In the genomic region with DNA sequence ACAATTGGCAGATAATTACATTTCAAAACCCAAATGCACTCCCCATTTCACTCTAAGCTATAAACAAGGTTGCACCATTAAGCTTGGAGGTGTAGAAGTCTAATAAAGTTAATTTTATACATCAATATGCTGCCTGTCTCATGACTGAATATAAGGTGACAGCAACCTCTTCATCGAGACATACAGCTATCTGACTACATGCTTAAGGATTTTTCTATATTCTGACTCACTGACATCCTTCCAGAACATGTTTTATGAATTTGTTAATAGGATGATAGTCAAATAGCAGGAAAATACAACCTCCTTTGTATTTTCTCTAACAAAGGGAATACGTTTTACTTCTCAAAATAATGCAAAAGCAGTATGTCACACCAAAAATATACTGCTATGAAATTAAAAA, we compare ENCODE assay signal across 2 cellular contexts.
TF ChIP-seq lines count a peak whose summit lies in the region.

No MANE protein-coding gene starts in this region.

TF ChIP-seq in SK-N-SH, 30 proteins besides CTCF, POLR2A, EP300 and RAD21:
- no peak for TF ChIP-seq CHD2 (IDR thresholded peaks at IDR 0.05; ENCODE audit: low read length, partially characterized antibody)
- TF ChIP-seq TCF12 (IDR thresholded peaks at IDR 0.05) = 0 out of 2 replicates have a peak, but pooled peaks have one; percentile 33
- TF ChIP-seq FOSL2 (IDR thresholded peaks at IDR 0.05; ENCODE audit: borderline replicate concordance, low read depth) = peak; percentile 34; the same call in 1 of the 2 replicates
- TF ChIP-seq SMC3 (IDR thresholded peaks at IDR 0.05; ENCODE audit: low read depth, low read length) = no peak
- TF ChIP-seq, protein P1, sequence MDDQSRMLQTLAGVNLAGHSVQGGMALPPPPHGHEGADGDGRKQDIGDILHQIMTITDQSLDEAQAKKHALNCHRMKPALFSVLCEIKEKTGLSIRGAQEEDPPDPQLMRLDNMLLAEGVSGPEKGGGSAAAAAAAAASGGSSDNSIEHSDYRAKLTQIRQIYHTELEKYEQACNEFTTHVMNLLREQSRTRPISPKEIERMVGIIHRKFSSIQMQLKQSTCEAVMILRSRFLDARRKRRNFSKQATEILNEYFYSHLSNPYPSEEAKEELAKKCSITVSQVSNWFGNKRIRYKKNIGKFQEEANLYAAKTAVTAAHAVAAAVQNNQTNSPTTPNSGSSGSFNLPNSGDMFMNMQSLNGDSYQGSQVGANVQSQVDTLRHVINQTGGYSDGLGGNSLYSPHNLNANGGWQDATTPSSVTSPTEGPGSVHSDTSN (IDR thresholded peaks at IDR 0.05) = peak; percentile 54

TF ChIP-seq in WTC11, 78 proteins besides CTCF, POLR2A, EP300 and RAD21:
- TF ChIP-seq FOXP1 (CRISPR knock-in tag; IDR thresholded peaks at IDR 0.05; ENCODE audit: borderline replicate concordance) = no peak
- no peak for TF ChIP-seq GABPB1 (CRISPR knock-in tag; IDR thresholded peaks at IDR 0.05)
- no peak for TF ChIP-seq JAZF1 (CRISPR knock-in tag; IDR thresholded peaks at IDR 0.05)
- TF ChIP-seq JUN (CRISPR knock-in tag; IDR thresholded peaks at IDR 0.05) = no peak
- no peak for TF ChIP-seq TEAD4 (CRISPR knock-in tag; IDR thresholded peaks at IDR 0.05)
- no peak for TF ChIP-seq ZNF671 (CRISPR knock-in tag; IDR thresholded peaks at IDR 0.05)
- no peak for TF ChIP-seq IRF2 (CRISPR knock-in tag; IDR thresholded peaks at IDR 0.05; ENCODE audit: borderline replicate concordance, low read depth)
- TF ChIP-seq, protein P2, sequence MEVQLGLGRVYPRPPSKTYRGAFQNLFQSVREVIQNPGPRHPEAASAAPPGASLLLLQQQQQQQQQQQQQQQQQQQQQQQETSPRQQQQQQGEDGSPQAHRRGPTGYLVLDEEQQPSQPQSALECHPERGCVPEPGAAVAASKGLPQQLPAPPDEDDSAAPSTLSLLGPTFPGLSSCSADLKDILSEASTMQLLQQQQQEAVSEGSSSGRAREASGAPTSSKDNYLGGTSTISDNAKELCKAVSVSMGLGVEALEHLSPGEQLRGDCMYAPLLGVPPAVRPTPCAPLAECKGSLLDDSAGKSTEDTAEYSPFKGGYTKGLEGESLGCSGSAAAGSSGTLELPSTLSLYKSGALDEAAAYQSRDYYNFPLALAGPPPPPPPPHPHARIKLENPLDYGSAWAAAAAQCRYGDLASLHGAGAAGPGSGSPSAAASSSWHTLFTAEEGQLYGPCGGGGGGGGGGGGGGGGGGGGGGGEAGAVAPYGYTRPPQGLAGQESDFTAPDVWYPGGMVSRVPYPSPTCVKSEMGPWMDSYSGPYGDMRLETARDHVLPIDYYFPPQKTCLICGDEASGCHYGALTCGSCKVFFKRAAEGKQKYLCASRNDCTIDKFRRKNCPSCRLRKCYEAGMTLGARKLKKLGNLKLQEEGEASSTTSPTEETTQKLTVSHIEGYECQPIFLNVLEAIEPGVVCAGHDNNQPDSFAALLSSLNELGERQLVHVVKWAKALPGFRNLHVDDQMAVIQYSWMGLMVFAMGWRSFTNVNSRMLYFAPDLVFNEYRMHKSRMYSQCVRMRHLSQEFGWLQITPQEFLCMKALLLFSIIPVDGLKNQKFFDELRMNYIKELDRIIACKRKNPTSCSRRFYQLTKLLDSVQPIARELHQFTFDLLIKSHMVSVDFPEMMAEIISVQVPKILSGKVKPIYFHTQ (CRISPR knock-in tag; IDR thresholded peaks at IDR 0.05) = no peak
- no peak for TF ChIP-seq SMAD3 (CRISPR knock-in tag; IDR thresholded peaks at IDR 0.05; ENCODE audit: borderline replicate concordance)
- TF ChIP-seq, protein P3, sequence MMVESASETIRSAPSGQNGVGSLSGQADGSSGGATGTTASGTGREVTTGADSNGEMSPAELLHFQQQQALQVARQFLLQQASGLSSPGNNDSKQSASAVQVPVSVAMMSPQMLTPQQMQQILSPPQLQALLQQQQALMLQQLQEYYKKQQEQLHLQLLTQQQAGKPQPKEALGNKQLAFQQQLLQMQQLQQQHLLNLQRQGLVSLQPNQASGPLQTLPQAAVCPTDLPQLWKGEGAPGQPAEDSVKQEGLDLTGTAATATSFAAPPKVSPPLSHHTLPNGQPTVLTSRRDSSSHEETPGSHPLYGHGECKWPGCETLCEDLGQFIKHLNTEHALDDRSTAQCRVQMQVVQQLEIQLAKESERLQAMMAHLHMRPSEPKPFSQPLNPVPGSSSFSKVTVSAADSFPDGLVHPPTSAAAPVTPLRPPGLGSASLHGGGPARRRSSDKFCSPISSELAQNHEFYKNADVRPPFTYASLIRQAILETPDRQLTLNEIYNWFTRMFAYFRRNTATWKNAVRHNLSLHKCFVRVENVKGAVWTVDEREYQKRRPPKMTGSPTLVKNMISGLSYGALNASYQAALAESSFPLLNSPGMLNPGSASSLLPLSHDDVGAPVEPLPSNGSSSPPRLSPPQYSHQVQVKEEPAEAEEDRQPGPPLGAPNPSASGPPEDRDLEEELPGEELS (CRISPR knock-in tag; IDR thresholded peaks at IDR 0.05) = no peak
- TF ChIP-seq, protein P4, sequence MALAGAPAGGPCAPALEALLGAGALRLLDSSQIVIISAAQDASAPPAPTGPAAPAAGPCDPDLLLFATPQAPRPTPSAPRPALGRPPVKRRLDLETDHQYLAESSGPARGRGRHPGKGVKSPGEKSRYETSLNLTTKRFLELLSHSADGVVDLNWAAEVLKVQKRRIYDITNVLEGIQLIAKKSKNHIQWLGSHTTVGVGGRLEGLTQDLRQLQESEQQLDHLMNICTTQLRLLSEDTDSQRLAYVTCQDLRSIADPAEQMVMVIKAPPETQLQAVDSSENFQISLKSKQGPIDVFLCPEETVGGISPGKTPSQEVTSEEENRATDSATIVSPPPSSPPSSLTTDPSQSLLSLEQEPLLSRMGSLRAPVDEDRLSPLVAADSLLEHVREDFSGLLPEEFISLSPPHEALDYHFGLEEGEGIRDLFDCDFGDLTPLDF (CRISPR knock-in tag; IDR thresholded peaks at IDR 0.05) = no peak
- TF ChIP-seq ZNF317 (CRISPR knock-in tag; IDR thresholded peaks at IDR 0.05; ENCODE audit: borderline replicate concordance, low read depth) = no peak
- TF ChIP-seq, protein P5, sequence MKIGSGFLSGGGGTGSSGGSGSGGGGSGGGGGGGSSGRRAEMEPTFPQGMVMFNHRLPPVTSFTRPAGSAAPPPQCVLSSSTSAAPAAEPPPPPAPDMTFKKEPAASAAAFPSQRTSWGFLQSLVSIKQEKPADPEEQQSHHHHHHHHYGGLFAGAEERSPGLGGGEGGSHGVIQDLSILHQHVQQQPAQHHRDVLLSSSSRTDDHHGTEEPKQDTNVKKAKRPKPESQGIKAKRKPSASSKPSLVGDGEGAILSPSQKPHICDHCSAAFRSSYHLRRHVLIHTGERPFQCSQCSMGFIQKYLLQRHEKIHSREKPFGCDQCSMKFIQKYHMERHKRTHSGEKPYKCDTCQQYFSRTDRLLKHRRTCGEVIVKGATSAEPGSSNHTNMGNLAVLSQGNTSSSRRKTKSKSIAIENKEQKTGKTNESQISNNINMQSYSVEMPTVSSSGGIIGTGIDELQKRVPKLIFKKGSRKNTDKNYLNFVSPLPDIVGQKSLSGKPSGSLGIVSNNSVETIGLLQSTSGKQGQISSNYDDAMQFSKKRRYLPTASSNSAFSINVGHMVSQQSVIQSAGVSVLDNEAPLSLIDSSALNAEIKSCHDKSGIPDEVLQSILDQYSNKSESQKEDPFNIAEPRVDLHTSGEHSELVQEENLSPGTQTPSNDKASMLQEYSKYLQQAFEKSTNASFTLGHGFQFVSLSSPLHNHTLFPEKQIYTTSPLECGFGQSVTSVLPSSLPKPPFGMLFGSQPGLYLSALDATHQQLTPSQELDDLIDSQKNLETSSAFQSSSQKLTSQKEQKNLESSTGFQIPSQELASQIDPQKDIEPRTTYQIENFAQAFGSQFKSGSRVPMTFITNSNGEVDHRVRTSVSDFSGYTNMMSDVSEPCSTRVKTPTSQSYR (CRISPR knock-in tag; IDR thresholded peaks at IDR 0.05) = no peak
- no peak for TF ChIP-seq ZNF121 (CRISPR knock-in tag; IDR thresholded peaks at IDR 0.05)
- TF ChIP-seq, protein P6, sequence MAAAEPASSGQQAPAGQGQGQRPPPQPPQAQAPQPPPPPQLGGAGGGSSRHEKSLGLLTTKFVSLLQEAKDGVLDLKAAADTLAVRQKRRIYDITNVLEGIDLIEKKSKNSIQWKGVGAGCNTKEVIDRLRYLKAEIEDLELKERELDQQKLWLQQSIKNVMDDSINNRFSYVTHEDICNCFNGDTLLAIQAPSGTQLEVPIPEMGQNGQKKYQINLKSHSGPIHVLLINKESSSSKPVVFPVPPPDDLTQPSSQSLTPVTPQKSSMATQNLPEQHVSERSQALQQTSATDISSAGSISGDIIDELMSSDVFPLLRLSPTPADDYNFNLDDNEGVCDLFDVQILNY (CRISPR knock-in tag; IDR thresholded peaks at IDR 0.05) = no peak
- TF ChIP-seq MXD4 (CRISPR knock-in tag; IDR thresholded peaks at IDR 0.05; ENCODE audit: borderline replicate concordance) = no peak
- TF ChIP-seq, protein P7, sequence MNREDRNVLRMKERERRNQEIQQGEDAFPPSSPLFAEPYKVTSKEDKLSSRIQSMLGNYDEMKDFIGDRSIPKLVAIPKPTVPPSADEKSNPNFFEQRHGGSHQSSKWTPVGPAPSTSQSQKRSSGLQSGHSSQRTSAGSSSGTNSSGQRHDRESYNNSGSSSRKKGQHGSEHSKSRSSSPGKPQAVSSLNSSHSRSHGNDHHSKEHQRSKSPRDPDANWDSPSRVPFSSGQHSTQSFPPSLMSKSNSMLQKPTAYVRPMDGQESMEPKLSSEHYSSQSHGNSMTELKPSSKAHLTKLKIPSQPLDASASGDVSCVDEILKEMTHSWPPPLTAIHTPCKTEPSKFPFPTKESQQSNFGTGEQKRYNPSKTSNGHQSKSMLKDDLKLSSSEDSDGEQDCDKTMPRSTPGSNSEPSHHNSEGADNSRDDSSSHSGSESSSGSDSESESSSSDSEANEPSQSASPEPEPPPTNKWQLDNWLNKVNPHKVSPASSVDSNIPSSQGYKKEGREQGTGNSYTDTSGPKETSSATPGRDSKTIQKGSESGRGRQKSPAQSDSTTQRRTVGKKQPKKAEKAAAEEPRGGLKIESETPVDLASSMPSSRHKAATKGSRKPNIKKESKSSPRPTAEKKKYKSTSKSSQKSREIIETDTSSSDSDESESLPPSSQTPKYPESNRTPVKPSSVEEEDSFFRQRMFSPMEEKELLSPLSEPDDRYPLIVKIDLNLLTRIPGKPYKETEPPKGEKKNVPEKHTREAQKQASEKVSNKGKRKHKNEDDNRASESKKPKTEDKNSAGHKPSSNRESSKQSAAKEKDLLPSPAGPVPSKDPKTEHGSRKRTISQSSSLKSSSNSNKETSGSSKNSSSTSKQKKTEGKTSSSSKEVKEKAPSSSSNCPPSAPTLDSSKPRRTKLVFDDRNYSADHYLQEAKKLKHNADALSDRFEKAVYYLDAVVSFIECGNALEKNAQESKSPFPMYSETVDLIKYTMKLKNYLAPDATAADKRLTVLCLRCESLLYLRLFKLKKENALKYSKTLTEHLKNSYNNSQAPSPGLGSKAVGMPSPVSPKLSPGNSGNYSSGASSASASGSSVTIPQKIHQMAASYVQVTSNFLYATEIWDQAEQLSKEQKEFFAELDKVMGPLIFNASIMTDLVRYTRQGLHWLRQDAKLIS (CRISPR knock-in tag; IDR thresholded peaks at IDR 0.05; ENCODE audit: borderline replicate concordance) = no peak
- no peak for TF ChIP-seq FOXK1 (CRISPR knock-in tag; IDR thresholded peaks at IDR 0.05)
- TF ChIP-seq, protein P8, sequence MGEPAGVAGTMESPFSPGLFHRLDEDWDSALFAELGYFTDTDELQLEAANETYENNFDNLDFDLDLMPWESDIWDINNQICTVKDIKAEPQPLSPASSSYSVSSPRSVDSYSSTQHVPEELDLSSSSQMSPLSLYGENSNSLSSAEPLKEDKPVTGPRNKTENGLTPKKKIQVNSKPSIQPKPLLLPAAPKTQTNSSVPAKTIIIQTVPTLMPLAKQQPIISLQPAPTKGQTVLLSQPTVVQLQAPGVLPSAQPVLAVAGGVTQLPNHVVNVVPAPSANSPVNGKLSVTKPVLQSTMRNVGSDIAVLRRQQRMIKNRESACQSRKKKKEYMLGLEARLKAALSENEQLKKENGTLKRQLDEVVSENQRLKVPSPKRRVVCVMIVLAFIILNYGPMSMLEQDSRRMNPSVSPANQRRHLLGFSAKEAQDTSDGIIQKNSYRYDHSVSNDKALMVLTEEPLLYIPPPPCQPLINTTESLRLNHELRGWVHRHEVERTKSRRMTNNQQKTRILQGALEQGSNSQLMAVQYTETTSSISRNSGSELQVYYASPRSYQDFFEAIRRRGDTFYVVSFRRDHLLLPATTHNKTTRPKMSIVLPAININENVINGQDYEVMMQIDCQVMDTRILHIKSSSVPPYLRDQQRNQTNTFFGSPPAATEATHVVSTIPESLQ (CRISPR knock-in tag; IDR thresholded peaks at IDR 0.05) = no peak
